In the genomic region with DNA sequence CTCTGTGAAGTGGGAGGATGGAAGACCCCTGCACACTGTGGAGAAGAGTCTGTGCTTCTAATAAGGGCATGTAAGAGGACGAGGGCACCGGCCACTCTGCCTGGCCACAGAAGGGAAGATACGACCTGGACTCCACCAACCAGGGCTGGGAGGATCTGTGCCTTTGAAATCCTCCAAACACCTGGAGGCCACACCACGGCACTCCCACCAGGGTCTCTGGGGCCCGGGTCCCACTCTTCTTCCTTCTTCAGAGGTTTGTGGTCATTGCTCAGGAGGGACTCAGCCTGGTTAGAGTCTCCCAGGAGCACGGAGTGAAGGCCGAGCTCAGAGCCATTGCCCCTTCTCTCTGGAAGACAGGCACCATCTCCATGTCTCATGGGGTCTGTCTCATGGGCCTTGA, we compare ENCODE assay signal across 15 cellular contexts. TPM values are rescaled to one million over a fixed set of nuclear protein-coding genes. Genes with fewer than 3 reads are reported as not detected.
DNase-seq lines count a peak whose midpoint lies in the region; ATAC-seq, FAIRE-seq and TF ChIP-seq lines count a peak whose summit lies in the region.
"Had no signal": no experiment of that assay in that cellular context is flagged by ENCODE, and none has a peak within 500 bp of the region (broad histone marks: within the 10 kb centered on the region; RNA-seq: fewer than 3 reads in every experiment).

No MANE protein-coding gene starts in this region.

- DNase-seq in right atrium auricular region (ENCODE audit: low spot score) (no peak), left cardiac atrium (no peak), esophagus muscularis mucosa (ENCODE audit: extremely low spot score) (no peak), small intestine (no peak), type B pancreatic cell (ENCODE audit: extremely low spot score, unreplicated experiment) (no peak), omental fat pad (ENCODE audit: low spot score) (no peak), NCI-H446 (lab: John Stamatoyannopoulos, UW) (no peak)
- no peak for DNase-seq in activated T-helper 2 cell treated with anti-CD3 and anti-CD28 coated beads, Interferon-gamma antibody, Interleukin-2, Interleukin-4, amounts not matched to agents 10 μg/mL and 5 μg/mL and 100 μg/mL, durations not matched to agents 14 hours and 24 hours and 36 hours (ENCODE audit: low spot score)
- DNase-seq: Calu3; CD4-positive, CD25-positive, alpha-beta regulatory T cell; NCI-H1417; NCI-H1930; NCI-H524 had no signal

- H3K4me3 ChIP-seq in right atrium auricular region = no peak overlapping the region
- H3K4me3 ChIP-seq in esophagus muscularis mucosa = no peak overlapping the region
- H3K4me3 ChIP-seq in small intestine (ENCODE audit: low read depth in 1 of 2, low read length in 2 of 2) = no peak overlapping the region

- H3K4me1 ChIP-seq in right atrium auricular region = peaks cover 0 to 53% of the 10 kb centered on the region in 2 donors
- peaks cover 26 to 49% (median 36%) of the 10 kb centered on the region in 4 donors for H3K4me1 ChIP-seq in esophagus muscularis mucosa
- peaks cover 14 to 24% of the 10 kb centered on the region in 2 donors for H3K4me1 ChIP-seq in small intestine (ENCODE audit: control insufficient read depth in 2 of 2, insufficient read depth in 1 of 2, low read depth in 1 of 2, low read length in 1 of 2)

- H3K27me3 ChIP-seq in right atrium auricular region (no peaks in the 10 kb centered on the region), esophagus muscularis mucosa (no peaks in the 10 kb centered on the region), small intestine (ENCODE audit: control insufficient read depth in 2 of 2, insufficient read depth in 2 of 2, low read length in 2 of 2) (no peaks in the 10 kb centered on the region)

- no peak for TF ChIP-seq POLR2A in esophagus muscularis mucosa (IDR thresholded peaks at IDR 0.05; ENCODE audit: low read depth)

- no peaks in the 10 kb centered on the region for H3K9me3 ChIP-seq in right atrium auricular region
- H3K9me3 ChIP-seq in esophagus muscularis mucosa = no peaks in the 10 kb centered on the region
- no peaks in the 10 kb centered on the region for H3K9me3 ChIP-seq in small intestine (ENCODE audit: control insufficient read depth, low read depth)

- no peak overlapping the region for H3K27ac Mint-ChIP-seq in type B pancreatic cell
- H3K27ac Mint-ChIP-seq in activated T-helper 2 cell treated with anti-CD3 and anti-CD28 coated beads, Interferon-gamma antibody, Interleukin-2, Interleukin-4, amounts not matched to agents 10 μg/mL and 5 μg/mL and 100 μg/mL, durations not matched to agents 14 hours and 24 hours and 36 hours = no peak overlapping the region
- H3K27ac Mint-ChIP-seq: IgD-negative memory B cell had no signal

- no peaks in the 10 kb centered on the region for H3K27me3 Mint-ChIP-seq in type B pancreatic cell
- H3K27me3 Mint-ChIP-seq in activated T-helper 2 cell treated with anti-CD3 and anti-CD28 coated beads, Interferon-gamma antibody, Interleukin-2, Interleukin-4, amounts not matched to agents 10 μg/mL and 5 μg/mL and 100 μg/mL, durations not matched to agents 14 hours and 24 hours and 36 hours (ENCODE audit: low read depth) = no peaks in the 10 kb centered on the region
- H3K27me3 Mint-ChIP-seq: CD4-positive, CD25-positive, alpha-beta regulatory T cell had no signal

- H3K9me3 Mint-ChIP-seq in type B pancreatic cell = no peaks in the 10 kb centered on the region
- no peaks in the 10 kb centered on the region for H3K9me3 Mint-ChIP-seq in activated T-helper 2 cell treated with anti-CD3 and anti-CD28 coated beads, Interferon-gamma antibody, Interleukin-2, Interleukin-4, amounts not matched to agents 10 μg/mL and 5 μg/mL and 100 μg/mL, durations not matched to agents 14 hours and 24 hours and 36 hours
- H3K9me3 Mint-ChIP-seq: IgD-negative memory B cell had no signal

- intact Hi-C loops in left cardiac atrium (cut with DNase I) (no loop called here), esophagus muscularis mucosa (cut with DNase I) (no loop called here)
- intact Hi-C loops in activated T-helper 2 cell treated with anti-CD3 and anti-CD28 coated beads, Interferon-gamma antibody, Interleukin-2, Interleukin-4, amounts not matched to agents 10 μg/mL and 5 μg/mL and 100 μg/mL, durations not matched to agents 14 hours and 24 hours and 36 hours (cut with micrococcal nuclease) = no loop called here

- no peak for TF ChIP-seq EP300 in esophagus muscularis mucosa (IDR thresholded peaks at IDR 0.05)

- no peak overlapping the region for H3K4me3 Mint-ChIP-seq in type B pancreatic cell
- H3K4me3 Mint-ChIP-seq in activated T-helper 2 cell treated with anti-CD3 and anti-CD28 coated beads, Interferon-gamma antibody, Interleukin-2, Interleukin-4, amounts not matched to agents 10 μg/mL and 5 μg/mL and 100 μg/mL, durations not matched to agents 14 hours and 24 hours and 36 hours (ENCODE audit: low read depth) = no peak overlapping the region
- H3K4me3 Mint-ChIP-seq: CD4-positive, CD25-positive, alpha-beta regulatory T cell; IgD-negative memory B cell had no signal

- TF ChIP-seq CTCF in right atrium auricular region (IDR thresholded peaks at IDR 0.05) (no peak), esophagus muscularis mucosa (IDR thresholded peaks at IDR 0.05) (no peak), type B pancreatic cell (conservative IDR thresholded peaks at IDR 0.05) (no peak), omental fat pad (IDR thresholded peaks at IDR 0.05) (no peak)

- FAIRE-seq in small intestine (lab: Jason Lieb, UNC) = no peak

- H3K36me3 ChIP-seq in right atrium auricular region = no peaks in the 10 kb centered on the region
- peaks cover 0 to 29% (median 13%) of the 10 kb centered on the region in 4 donors for H3K36me3 ChIP-seq in esophagus muscularis mucosa
- H3K36me3 ChIP-seq in small intestine (ENCODE audit: control insufficient read depth in 2 of 2, insufficient read depth in 2 of 2, low read length in 2 of 2) = peaks cover 0 to 3% of the 10 kb centered on the region in 2 donors

- WGBS in esophagus muscularis mucosa = 87% methylated on average over 7 of the region's 7 CpGs
- 80 to 85% (median 82%) methylated on average over 7 of the region's 7 CpGs for WGBS in small intestine, 3 donors

- no peaks in the 10 kb centered on the region for H3K36me3 Mint-ChIP-seq in type B pancreatic cell
- no peaks in the 10 kb centered on the region for H3K36me3 Mint-ChIP-seq in activated T-helper 2 cell treated with anti-CD3 and anti-CD28 coated beads, Interferon-gamma antibody, Interleukin-2, Interleukin-4, amounts not matched to agents 10 μg/mL and 5 μg/mL and 100 μg/mL, durations not matched to agents 14 hours and 24 hours and 36 hours (ENCODE audit: low read depth)

- H3K27ac ChIP-seq in right atrium auricular region (peak overlapping the region; percentile 91 to 93), esophagus muscularis mucosa (replicated peaks in 1 of 4) (peak overlapping the region; percentile 68 to 73 (median 70)), small intestine (ENCODE audit: low read depth in 1 of 2, low read length in 1 of 2) (peak overlapping the region; percentile 83 to 85)
- H3K27ac ChIP-seq: 22Rv1 had no signal

- ATAC-seq in left cardiac atrium = no peak
- ATAC-seq in omental fat pad (ENCODE audit: low FRiP score) = no peak

- no peaks in the 10 kb centered on the region for H3K4me1 Mint-ChIP-seq in type B pancreatic cell (ENCODE audit: unreplicated experiment)
- H3K4me1 Mint-ChIP-seq in activated T-helper 2 cell treated with anti-CD3 and anti-CD28 coated beads, Interferon-gamma antibody, Interleukin-2, Interleukin-4, amounts not matched to agents 10 μg/mL and 5 μg/mL and 100 μg/mL, durations not matched to agents 14 hours and 24 hours and 36 hours (ENCODE audit: low read depth) = peaks cover 2% of the 10 kb centered on the region

RNA-seq across cellular contexts. Expression of gene RAB20, which starts 42.0 kb away (rescaled TPM):
- 10 to 100 TPM; 10.8 to 15.7 TPM for total RNA-seq in right atrium auricular region
- total RNA-seq in left cardiac atrium = 10 to 100 TPM; 12.7 to 24.3 TPM
- 10 to 100 TPM; 10.9 to 40.6 (median 15.4) TPM for total RNA-seq in esophagus muscularis mucosa
- polyA plus RNA-seq in small intestine = 10 to 100 TPM; 39.1 to 63.0 (median 56.4) TPM
- 6.4 and 9.1 TPM in 2 replicates for total RNA-seq in type B pancreatic cell (ENCODE audit: low replicate concordance)
- 10 to 100 TPM; 34.7 to 67.9 (median 49.4) TPM for total RNA-seq in omental fat pad
- total RNA-seq in activated T-helper 2 cell treated with anti-CD3 and anti-CD28 coated beads, Interferon-gamma antibody, Interleukin-2, Interleukin-4, amounts not matched to agents 10 μg/mL and 5 μg/mL and 100 μg/mL, durations not matched to agents 14 hours and 24 hours and 36 hours = 2.8 and 4.0 TPM in 2 replicates
- total RNA-seq: CD4-positive, CD25-positive, alpha-beta regulatory T cell had no signal
